Comparison of ENCODE assay signal across 15 cellular contexts in the genomic region with DNA sequence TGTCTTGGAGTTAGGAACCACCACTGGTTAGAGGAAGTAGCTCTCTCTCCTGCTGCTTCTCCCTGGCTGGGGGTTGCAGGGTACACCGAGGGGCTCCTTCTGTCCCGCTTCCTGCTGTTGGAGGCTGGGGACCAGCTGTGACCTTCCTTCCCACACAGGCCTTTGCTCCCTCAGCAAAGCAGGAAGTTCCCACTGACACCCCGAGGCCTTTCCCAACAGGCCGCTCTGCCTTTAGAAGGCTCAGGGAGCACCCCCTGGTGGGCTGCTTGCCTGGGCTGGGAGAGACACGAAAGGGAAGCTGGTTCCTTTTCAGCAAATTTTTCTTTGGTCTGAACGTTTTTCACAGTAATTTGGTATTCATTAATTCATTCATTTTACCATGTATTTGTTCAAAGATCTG.
A peak's percentile ranks its signal among the peaks of the same experiment; 100 is the strongest.
DNase-seq lines count a peak whose midpoint lies in the region; ATAC-seq, FAIRE-seq and TF ChIP-seq lines count a peak whose summit lies in the region.
"Had no signal": no experiment of that assay in that cellular context is flagged by ENCODE, and none has a peak within 500 bp of the region (broad histone marks: within the 10 kb centered on the region; RNA-seq: fewer than 3 reads in every experiment).

No MANE protein-coding gene starts in this region.

- CTCF ChIA-PET in HepG2 (lab: Yijun Ruan, JAX; ENCODE audit: low intra/inter-chr PET ratio, low total read pairs): interaction anchor here (1.0 kb wide), 1 partner anchor 72 kb away, joined by 3 read pairs; no protein-coding TSS in a partner anchor

- H3K4me3 ChIP-seq in DND-41 (ENCODE audit: low read depth in 1 of 2, low read length in 2 of 2) (no peak overlapping the region), WERI-Rb-1 (ENCODE audit: low read depth, low read length) (no peak overlapping the region), HepG2 (replicated peaks in 1 of 3; ENCODE audit: insufficient read depth in 1 of 3, low read depth in 2 of 3, low read length in 3 of 3) (no peak overlapping the region)
- H3K4me3 ChIP-seq: BLaER1 treated with 17β-estradiol and CSF1 and Interleukin-3, amounts not matched to agents 10 nM and 100 nM; SJSA1; spleen had no signal

- H3K9ac ChIP-seq in DND-41 (ENCODE audit: low read depth, low read length) (no peak overlapping the region), HepG2 (ENCODE audit: insufficient read depth, low read depth, low read length) (no peak overlapping the region)
- H3K9ac ChIP-seq: BLaER1 treated with 17β-estradiol and CSF1 and Interleukin-3, amounts not matched to agents 10 nM and 100 nM had no signal

- in situ Hi-C loops in HepG2 (cut with HindIII; ENCODE audit: extremely low pct_ligation_motif_present, low pct_unique_long_range_greater_than_20kb): no loop called here

- WGBS in HepG2 (ENCODE audit: low lambda C conversion rate): 1% methylated on average over 4 of the region's 6 CpGs

- TF ChIP-seq RAD21 in HepG2 (CRISPR knock-in tag; IDR thresholded peaks at IDR 0.05): no peak

- TF ChIP-seq EP300 in HepG2 (IDR thresholded peaks at IDR 0.05; ENCODE audit: low read depth in 2 of 2, low read length in 2 of 2) (no peak), HepG2 (CRISPR knock-in tag; IDR thresholded peaks at IDR 0.05; ENCODE audit: borderline replicate concordance) (no peak)

- DNase-seq in DND-41 (peak; percentile 42), HuH-7.5 (ENCODE audit: low spot score) (peak; percentile 11), WERI-Rb-1 (peak; percentile 70), HepG2 (ENCODE audit: low spot score) (peak; percentile 43), superior temporal gyrus (ENCODE audit: extremely low spot score) (no peak), NCI-H1417 treated with DMSO at 0.1 percent for 48 hours (lab: John Stamatoyannopoulos, UW) (no peak)
- DNase-seq: activated B cell treated with CpG ODN at 0.5 μM for 24 hours; activated naive CD8-positive, alpha-beta T cell treated with anti-CD3 and anti-CD28 coated beads, Interleukin-2, amount 10 ng/mL, durations not matched to agents 7 days and 5 days; cerebellar nuclear complex; NCI-H510A; spleen had no signal

- H3K9me3 ChIP-seq in DND-41 (ENCODE audit: insufficient read depth, low read length, severe bottlenecking): no peaks in the 10 kb centered on the region
- no peaks in the 10 kb centered on the region for H3K9me3 ChIP-seq in WERI-Rb-1 (ENCODE audit: severe bottlenecking)
- no peaks in the 10 kb centered on the region for H3K9me3 ChIP-seq in HepG2 (ENCODE audit: low read length)
- H3K9me3 ChIP-seq: SJSA1 had no signal

- H2AFZ ChIP-seq in DND-41 (ENCODE audit: low read depth, low read length): no peak overlapping the region
- no peak overlapping the region for H2AFZ ChIP-seq in HepG2 (ENCODE audit: low read length)

- H3K36me3 ChIP-seq in DND-41 (ENCODE audit: insufficient read depth, low read length) (no peaks in the 10 kb centered on the region), WERI-Rb-1 (no peaks in the 10 kb centered on the region), HepG2 (replicated peaks in 1 of 2; ENCODE audit: control insufficient read depth in 1 of 2, insufficient read depth in 2 of 2, low read length in 2 of 2) (no peaks in the 10 kb centered on the region)
- H3K36me3 ChIP-seq: BLaER1 treated with 17β-estradiol and CSF1 and Interleukin-3, amounts not matched to agents 10 nM and 100 nM; SJSA1; spleen had no signal

- POLR2A ChIA-PET in HepG2 (lab: Yijun Ruan, JAX): no interaction called here

- peak; percentile 64 for ATAC-seq in DND-41 (ENCODE audit: insufficient read depth, low read depth)
- ATAC-seq in HepG2: peak; percentile 97
- ATAC-seq in GM19324 (IDR thresholded peaks at IDR 0.05; ENCODE audit: low FRiP score, unreplicated experiment): no peak
- ATAC-seq in activated CD4-positive, CD25-positive, alpha-beta regulatory T cell treated with anti-CD3 and anti-CD28 coated beads, Interleukin-2, amount 50 U/mL, for 24 hours: no peak

- intact Hi-C loops in HepG2 (cut with micrococcal nuclease; ENCODE audit: unreplicated experiment): loop anchor here (5.0 kb wide), 1 partner anchor 73 kb away; no protein-coding TSS in a partner anchor

- H3K27ac ChIP-seq in DND-41 (ENCODE audit: low read length) (no peak overlapping the region; the same call in 1 of the 2 replicates), WERI-Rb-1 (no peak overlapping the region), HepG2 (ENCODE audit: extremely low read length, insufficient read depth, low read length) (no peak overlapping the region)
- H3K27ac ChIP-seq: BLaER1 treated with 17β-estradiol and CSF1 and Interleukin-3, amounts not matched to agents 10 nM and 100 nM; SJSA1; spleen had no signal

- H3K4me2 ChIP-seq in DND-41 (ENCODE audit: insufficient read depth, low read length) (no peak overlapping the region), HepG2 (ENCODE audit: low read depth, low read length) (no peak overlapping the region; the same call in 1 of the 2 replicates)
- H3K4me2 ChIP-seq: BLaER1 treated with 17β-estradiol and CSF1 and Interleukin-3, amounts not matched to agents 10 nM and 100 nM had no signal

- H3K79me2 ChIP-seq in DND-41 (ENCODE audit: insufficient read depth, low read length): no peaks in the 10 kb centered on the region
- H3K79me2 ChIP-seq in HepG2 (ENCODE audit: insufficient read depth, low read length): no peaks in the 10 kb centered on the region

- no peak for TF ChIP-seq POLR2A in HepG2 (IDR thresholded peaks at IDR 0.05; ENCODE audit: insufficient read depth in 1 of 2, low read depth in 2 of 2, low read length in 2 of 2)

- H3K27me3 ChIP-seq in DND-41 (ENCODE audit: insufficient read depth, low read length, poor library complexity) (no peaks in the 10 kb centered on the region), WERI-Rb-1 (ENCODE audit: insufficient read depth, low read depth, severe bottlenecking) (peaks cover 7% of the 10 kb centered on the region), HepG2 (ENCODE audit: control insufficient read depth in 1 of 2, insufficient read depth in 2 of 2, low read length in 2 of 2) (no peaks in the 10 kb centered on the region)
- H3K27me3 ChIP-seq: SJSA1 had no signal

- H4K20me1 ChIP-seq in DND-41 (ENCODE audit: insufficient read depth, low read length) (no peaks in the 10 kb centered on the region), HepG2 (ENCODE audit: insufficient read depth, low read length) (no peaks in the 10 kb centered on the region)
- H4K20me1 ChIP-seq: BLaER1 treated with 17β-estradiol and CSF1 and Interleukin-3, amounts not matched to agents 10 nM and 100 nM had no signal

- BruUV-seq in HepG2 (replicated peaks; lab: Mats Ljungman, UMichigan): no TSS peak

- H3K4me1 ChIP-seq in DND-41 (ENCODE audit: insufficient read depth, low read length) (no peaks in the 10 kb centered on the region), HepG2 (ENCODE audit: insufficient read depth, low read length) (no peaks in the 10 kb centered on the region)
- H3K4me1 ChIP-seq: BLaER1 treated with 17β-estradiol and CSF1 and Interleukin-3, amounts not matched to agents 10 nM and 100 nM; SJSA1; spleen had no signal

- TF ChIP-seq CTCF in DND-41 (IDR thresholded peaks at IDR 0.05; ENCODE audit: borderline replicate concordance, extremely low read depth, low read length, poor library complexity, severe bottlenecking) (peak; percentile 67), WERI-Rb-1 (IDR thresholded peaks at IDR 0.05; ENCODE audit: low read depth, low read length) (peak; percentile 61), HepG2 (CRISPR knock-in tag; IDR thresholded peaks at IDR 0.05) (peak; percentile 66)

- FAIRE-seq in HepG2 (lab: Jason Lieb, UNC): peak; percentile 4

TF ChIP-seq in HepG2, 621 proteins besides CTCF, POLR2A, EP300 and RAD21 (continues in another document):
- TF ChIP-seq SOX13 (IDR thresholded peaks at IDR 0.05) (no peak), SOX13 (CRISPR knock-in tag; conservative IDR thresholded peaks at IDR 0.05 in 1 of 2, IDR thresholded peaks at IDR 0.05 in 1 of 2) (no peak), ZFX (CRISPR knock-in tag; IDR thresholded peaks at IDR 0.05; ENCODE audit: low read depth) (peak; percentile 62), SP1 (IDR thresholded peaks at IDR 0.05) (no peak), SP1 (CRISPR knock-in tag; IDR thresholded peaks at IDR 0.05) (no peak), TBX2 (CRISPR knock-in tag; IDR thresholded peaks at IDR 0.05; ENCODE audit: borderline replicate concordance) (no peak), IRX3 (CRISPR knock-in tag; IDR thresholded peaks at IDR 0.05; ENCODE audit: borderline replicate concordance, low read depth) (no peak), MAFF (IDR thresholded peaks at IDR 0.05; ENCODE audit: low read depth, low read length) (no peak), SMC3 (IDR thresholded peaks at IDR 0.05; ENCODE audit: low read length) (0 out of 2 replicates have a peak, but pooled peaks have one; percentile 37), ZNF761 (CRISPR knock-in tag; conservative IDR thresholded peaks at IDR 0.05) (no peak), ZNF24 (IDR thresholded peaks at IDR 0.05) (no peak)

Comparison
In these comparisons a context has a peak if more than half of its experiments do, and no peak if none do; other contexts are left out.
1. ATAC-seq: peak in DND-41 (single experiment) and HepG2 (single experiment); none in GM19324 (single experiment) and activated CD4-positive, CD25-positive, alpha-beta regulatory T cell treated with anti-CD3 and anti-CD28 coated beads, Interleukin-2, amount 50 U/mL, for 24 hours (0 of 2).
2. DNase-seq: peak in DND-41 (single experiment), HuH-7.5 (single experiment), WERI-Rb-1 (single experiment) and HepG2 (single experiment); none in superior temporal gyrus (single experiment) and NCI-H1417 treated with DMSO at 0.1 percent for 48 hours (single experiment).
3. Peak in every context shown above with its lines, with median percentiles within 50 percentile points of each other: CTCF ChIP-seq.